13 cellular contexts compared by ENCODE assay signal in the genomic region with DNA sequence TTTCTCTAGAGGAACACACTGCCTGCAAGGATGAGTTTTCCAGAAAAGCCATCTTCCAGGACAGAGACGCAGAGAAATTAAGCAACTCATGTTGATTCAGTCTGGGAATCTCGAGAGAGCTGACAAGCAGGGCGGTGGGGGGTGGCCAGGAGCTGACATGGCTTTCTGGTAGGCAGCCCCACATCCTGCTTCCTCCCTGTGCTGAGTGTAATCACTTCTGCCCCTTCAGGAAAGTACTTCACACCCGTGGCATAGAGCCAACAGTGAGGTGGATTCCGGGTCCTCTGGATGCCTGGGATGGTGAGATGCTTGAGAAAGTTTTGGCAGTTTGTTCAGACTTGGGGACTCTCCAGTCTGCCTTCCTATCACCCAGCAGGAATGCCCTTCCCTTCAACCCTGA.
DNase-seq lines count a peak whose midpoint lies in the region; ATAC-seq and TF ChIP-seq lines count a peak whose summit lies in the region.
"Had no signal": no experiment of that assay in that cellular context is flagged by ENCODE, and none has a peak within 500 bp of the region (broad histone marks: within the 10 kb centered on the region; RNA-seq: fewer than 3 reads in every experiment).

No MANE protein-coding gene starts in this region.

- DNase-seq in ACHN (peak; percentile 41), GM23338 (ENCODE audit: low spot score) (no peak), adrenal gland (peak in 5 of 7 donors; percentile 20 to 43 (median 39)), iris pigment epithelial cell (ENCODE audit: low read depth) (peak; percentile 12), Kasumi-1 (lab: John Stamatoyannopoulos, UW) (no peak), germinal center (ENCODE audit: low spot score) (no peak), glomerular visceral epithelial cell (ENCODE audit: extremely low spot score) (no peak), HuH-7 (ENCODE audit: low spot score) (no peak)
- DNase-seq: CD8-positive, alpha-beta T cell; NCI-H187 treated with DMSO at 0.1 percent for 48 hours; nucleus accumbens; WERI-Rb-1 had no signal

- in situ Hi-C loops in ACHN (cut with HindIII; ENCODE audit: low pct_ligation_motif_present, low pct_unique_long_range_greater_than_20kb, low sequenced_read_pairs): loop anchor here (25.0 kb wide), 1 partner anchor 212 kb away; the partner anchor contains the start of gene SLCO3A1

- H3K36me3 ChIP-seq in GM23338 (ENCODE audit: insufficient read depth) (no peaks in the 10 kb centered on the region), adrenal gland (replicated peaks in 1 of 2) (no peaks in the 10 kb centered on the region)
- H3K36me3 ChIP-seq: WERI-Rb-1 had no signal

- peaks cover 4% of the 10 kb centered on the region; the same call in 1 of the 2 replicates for H3K79me2 ChIP-seq in GM23338 (replicated peaks; ENCODE audit: insufficient read depth)

- no peak overlapping the region for H2AFZ ChIP-seq in GM23338

- peaks cover 8% of the 10 kb centered on the region for H3K27me3 Mint-ChIP-seq in GM23338 (ENCODE audit: insufficient read depth, low read depth, poor library complexity)

- 36 to 66% (median 54%) methylated on average over 3 to 5 of the region's 5 CpGs for WGBS in adrenal gland, 4 donors

- no peak overlapping the region for H3K4me3 ChIP-seq in GM23338
- no peak overlapping the region for H3K4me3 ChIP-seq in adrenal gland
- H3K4me3 ChIP-seq: GM12878 had no signal

- TF ChIP-seq POLR2A in adrenal gland (IDR thresholded peaks at IDR 0.05): no peak

- H3K36me3 Mint-ChIP-seq in GM23338 (ENCODE audit: low read depth): no peaks in the 10 kb centered on the region
- H3K36me3 Mint-ChIP-seq: CD8-positive, alpha-beta T cell had no signal

- no peaks in the 10 kb centered on the region for H3K4me1 ChIP-seq in GM23338 (ENCODE audit: insufficient read depth)
- H3K4me1 ChIP-seq in adrenal gland (replicated peaks in 1 of 2): peaks cover 0 to 11% of the 10 kb centered on the region in 2 donors

- peaks cover 9% of the 10 kb centered on the region for H3K4me1 Mint-ChIP-seq in GM23338

- no peaks in the 10 kb centered on the region for H3K9me3 ChIP-seq in adrenal gland (replicated peaks in 1 of 3)

- H3K27me3 ChIP-seq in GM23338 (ENCODE audit: insufficient read depth): no peaks in the 10 kb centered on the region
- H3K27me3 ChIP-seq in adrenal gland: no peaks in the 10 kb centered on the region

- ATAC-seq in GM23338: no peak
- ATAC-seq: CD8-positive, alpha-beta T cell; GM12878 had no signal

- H4K20me1 ChIP-seq in GM23338 (replicated peaks; ENCODE audit: insufficient read depth): no peaks in the 10 kb centered on the region; the same call in 1 of the 2 replicates

- no peaks in the 10 kb centered on the region for H3K9me3 Mint-ChIP-seq in GM23338
- H3K9me3 Mint-ChIP-seq: CD8-positive, alpha-beta T cell had no signal

- TF ChIP-seq CTCF in GM23338 (conservative IDR thresholded peaks at IDR 0.05; ENCODE audit: low read depth in 2 of 2) (no peak), adrenal gland (IDR thresholded peaks at IDR 0.05) (no peak)

- H3F3A ChIP-seq in GM23338 (replicated peaks; ENCODE audit: low read depth): no peaks in the 10 kb centered on the region

- H3K27ac ChIP-seq in GM23338 (ENCODE audit: low read depth) (no peak overlapping the region), adrenal gland (no peak overlapping the region)
- H3K27ac ChIP-seq: WERI-Rb-1 had no signal

- H3K4me3 Mint-ChIP-seq in GM23338: no peak overlapping the region
- H3K4me3 Mint-ChIP-seq: CD8-positive, alpha-beta T cell had no signal

- H3K4me2 ChIP-seq in GM23338: 0 out of 2 replicates have a peak overlapping the region, but pooled peaks have one; percentile 41

- intact Hi-C loops in adrenal gland (cut with DNase I): loop anchor here (5.0 to 10.0 kb wide), 4 partner anchors 130 to 770 kb away; partner anchors contain the start of gene SLCO3A1 (in 1 of the 2)

- no peak overlapping the region for H3K27ac Mint-ChIP-seq in GM23338
- H3K27ac Mint-ChIP-seq: CD8-positive, alpha-beta T cell had no signal

- H3K9me2 ChIP-seq in GM23338 (ENCODE audit: insufficient read depth): no peaks in the 10 kb centered on the region

TF ChIP-seq in GM23338, 12 proteins besides CTCF, POLR2A, EP300 and RAD21:
- TF ChIP-seq REST (IDR thresholded peaks at IDR 0.05; ENCODE audit: unreplicated experiment) (no peak), ZNF114 (CRISPR knock-in tag; IDR thresholded peaks at IDR 0.05) (no peak), POLR2AphosphoS5 (IDR thresholded peaks at IDR 0.05; ENCODE audit: low read depth) (no peak), ETS1 (IDR thresholded peaks at IDR 0.05) (no peak), STAT1 (IDR thresholded peaks at IDR 0.05; ENCODE audit: unreplicated experiment) (no peak)

Comparison
In these comparisons a context has a peak if more than half of its experiments do, and no peak if none do; other contexts are left out.
1. DNase-seq: peak in ACHN (single experiment), adrenal gland (5 of 7) and iris pigment epithelial cell (single experiment); none in GM23338 (single experiment), Kasumi-1 (0 of 2), germinal center (single experiment), glomerular visceral epithelial cell (single experiment) and HuH-7 (single experiment).